In genomic region chr9:3608011-3608410, GRCh38 we compare ENCODE assay signal across 13 cellular contexts.
DNase-seq lines count a peak whose midpoint lies in the region; ATAC-seq and TF ChIP-seq lines count a peak whose summit lies in the region.
"Had no signal": no experiment of that assay in that cellular context is flagged by ENCODE, and none has a peak within 500 bp of the region (broad histone marks: within the 10 kb centered on the region; RNA-seq: fewer than 3 reads in every experiment).

No MANE protein-coding gene starts in this region.

- no peaks in the 10 kb centered on the region for H3K36me3 ChIP-seq in H7 (replicated peaks; ENCODE audit: control insufficient read depth, insufficient read depth, low read length)
- H3K36me3 ChIP-seq: SJCRH30 had no signal

- CTCF ChIA-PET in T-cell (lab: Charles Lee) = no interaction called here

- ATAC-seq in GM19328 (IDR thresholded peaks at IDR 0.05; ENCODE audit: unreplicated experiment) (peak; percentile 78), HG02678 (IDR thresholded peaks at IDR 0.05; ENCODE audit: unreplicated experiment) (peak; percentile 82), HG03432 (IDR thresholded peaks at IDR 0.05; ENCODE audit: unreplicated experiment) (peak; percentile 85), T-cell (replicated peaks in 1 of 4) (no peak)
- ATAC-seq: K562 had no signal

- H3K4me1 Mint-ChIP-seq in T-cell = no peaks in the 10 kb centered on the region
- H3K4me1 Mint-ChIP-seq: activated naive CD8-positive, alpha-beta T cell treated with anti-CD3 and anti-CD28 coated beads for 36 hours had no signal

- TF ChIP-seq CTCF in GM12864 (IDR thresholded peaks at IDR 0.05; ENCODE audit: low read depth, low read length, missing control alignments) = no peak

- POLR2A ChIA-PET in T-cell (lab: Charles Lee) = no interaction called here

- no peaks in the 10 kb centered on the region for H3K27me3 Mint-ChIP-seq in T-cell
- H3K27me3 Mint-ChIP-seq: activated naive CD8-positive, alpha-beta T cell treated with anti-CD3 and anti-CD28 coated beads for 36 hours had no signal

- no peaks in the 10 kb centered on the region for H3K27me3 ChIP-seq in H7 (ENCODE audit: control insufficient read depth, insufficient read depth, low read length)

- H3K9me3 Mint-ChIP-seq in T-cell = no peaks in the 10 kb centered on the region

- no peak overlapping the region for H3K27ac Mint-ChIP-seq in T-cell
- H3K27ac Mint-ChIP-seq: activated naive CD8-positive, alpha-beta T cell treated with anti-CD3 and anti-CD28 coated beads for 36 hours had no signal

- H3K4me3 ChIP-seq in GM12864 (ENCODE audit: low read depth, low read length) (no peak overlapping the region), H7 (ENCODE audit: insufficient read depth, low read depth, low read length) (no peak overlapping the region)
- H3K4me3 ChIP-seq: K562, SJCRH30 had no signal

- DNase-seq in GM12864 (ENCODE audit: low read depth) (peak; percentile 49), COR-L47 (lab: John Stamatoyannopoulos, UW) (no peak), H7 (no peak), COLO829 (ENCODE audit: low spot score) (no peak), T-cell (no peak)
- DNase-seq: activated CD8-positive, alpha-beta memory T cell treated with anti-CD3 and anti-CD28 coated beads, Interleukin-2, amount 50 U/mL, for 4 hours; activated naive CD8-positive, alpha-beta T cell treated with anti-CD3 and anti-CD28 coated beads for 36 hours; NCI-H69; SJCRH30 had no signal

- no peak overlapping the region for H3K4me3 Mint-ChIP-seq in T-cell
- H3K4me3 Mint-ChIP-seq: activated naive CD8-positive, alpha-beta T cell treated with anti-CD3 and anti-CD28 coated beads for 36 hours had no signal

- peaks cover 22% of the 10 kb centered on the region for H3K36me3 Mint-ChIP-seq in T-cell

Comparison
In these comparisons a context has a peak if more than half of its experiments do, and no peak if none do; other contexts are left out.
1. ATAC-seq: peak in GM19328 (single experiment), HG02678 (single experiment) and HG03432 (single experiment); none in T-cell (0 of 4).